24 cellular contexts compared by ENCODE assay signal in genomic region chr7:141239661-141240060, GRCh38.
"Had no signal": no experiment of that assay in that cellular context is flagged by ENCODE, and none has a peak within 500 bp of the region (broad histone marks: within the 10 kb centered on the region; RNA-seq: fewer than 3 reads in every experiment).

No MANE protein-coding gene starts in this region.

- DNase-seq: hippocampal formation; left ventricle myocardium inferior; mesendoderm; naive B cell; natural killer cell; ovary; stimulated activated CD4-positive, alpha-beta T cell treated with anti-CD3 and anti-CD28 coated beads, Interleukin-12 subunit alpha, Interleukin-12 subunit beta, amount 100 ng/mL, for 4 hours; stimulated activated CD4-positive, alpha-beta T cell treated with anti-CD3 and anti-CD28 coated beads, Interleukin-15, amount 100 ng/mL, for 24 hours; stimulated activated CD4-positive, alpha-beta T cell treated with anti-CD3 and anti-CD28 coated beads, Interleukin-2, amount 100 ng/mL, for 24 hours; stimulated activated CD4-positive, alpha-beta T cell treated with anti-CD3 and anti-CD28 coated beads, Interleukin-4, amount 100 ng/mL, for 1 hour; stimulated activated naive B cell treated with anti-CD40 and anti-IgM and Interleukin-4, amounts not matched to agents 10 μg/mL and 1 μg/mL and 100 μg/mL, for 72 hours; stimulated activated naive CD8-positive, alpha-beta T cell treated with anti-CD3 and anti-CD28 coated beads, Interleukin-15, Interleukin-2, amounts not matched to agents 100 U/mL and 50 U/mL, for 24 hours; stomach; testis; thyroid gland; trophoblast cell; upper lobe of right lung had no signal

- H3K4me1 ChIP-seq: right atrium auricular region, stomach, testis, thyroid gland, upper lobe of right lung had no signal

- H3K9me3 ChIP-seq: left ventricle myocardium inferior, ovary, right atrium auricular region, stomach, testis, thyroid gland, upper lobe of right lung had no signal

- H3K4me1 Mint-ChIP-seq: mesothelial cell of epicardium; naive B cell; natural killer cell; stimulated activated naive B cell treated with anti-CD40 and anti-IgM and Interleukin-4, amounts not matched to agents 10 μg/mL and 1 μg/mL and 100 μg/mL, for 72 hours had no signal

- FAIRE-seq: urothelium cell line had no signal

- ATAC-seq: natural killer cell; sciatic nerve; stimulated activated naive B cell treated with anti-CD40 and anti-IgM and Interleukin-4, amounts not matched to agents 10 μg/mL and 1 μg/mL and 100 μg/mL, for 72 hours; stimulated activated naive CD8-positive, alpha-beta T cell treated with anti-CD3 and anti-CD28 coated beads, Interleukin-15, Interleukin-2, amounts not matched to agents 100 U/mL and 50 U/mL, for 24 hours; upper lobe of right lung had no signal

- H3K27me3 ChIP-seq: ovary, right atrium auricular region, stomach, testis, thyroid gland, upper lobe of right lung had no signal

- H3K4me3 Mint-ChIP-seq: mesothelial cell of epicardium; naive B cell; natural killer cell; stimulated activated naive B cell treated with anti-CD40 and anti-IgM and Interleukin-4, amounts not matched to agents 10 μg/mL and 1 μg/mL and 100 μg/mL, for 72 hours had no signal

- H3K36me3 Mint-ChIP-seq: mesothelial cell of epicardium; naive B cell; natural killer cell; stimulated activated naive B cell treated with anti-CD40 and anti-IgM and Interleukin-4, amounts not matched to agents 10 μg/mL and 1 μg/mL and 100 μg/mL, for 72 hours had no signal

- H3K4me3 ChIP-seq: left ventricle myocardium inferior, lung, ovary, right atrium auricular region, skin epidermis, stomach, testis, thyroid gland, upper lobe of right lung had no signal

- H3K27ac ChIP-seq: left ventricle myocardium inferior, ovary, right atrium auricular region, skin epidermis, stomach, testis, thyroid gland, upper lobe of right lung had no signal

- H3K9me3 Mint-ChIP-seq: mesothelial cell of epicardium; natural killer cell; stimulated activated naive B cell treated with anti-CD40 and anti-IgM and Interleukin-4, amounts not matched to agents 10 μg/mL and 1 μg/mL and 100 μg/mL, for 72 hours had no signal

- H3K27ac Mint-ChIP-seq: mesothelial cell of epicardium; naive B cell; natural killer cell; progenitor cell of endocrine pancreas; stimulated activated naive B cell treated with anti-CD40 and anti-IgM and Interleukin-4, amounts not matched to agents 10 μg/mL and 1 μg/mL and 100 μg/mL, for 72 hours had no signal

- H3K36me3 ChIP-seq: left ventricle myocardium inferior, ovary, right atrium auricular region, stomach, thyroid gland, upper lobe of right lung had no signal
